In genomic region chr13:20566424-20566916, GRCh38 we compare ENCODE assay signal across 8 cellular contexts. TPM values are rescaled to one million over a fixed set of nuclear protein-coding genes. Genes with fewer than 3 reads are reported as not detected.
DNase-seq lines count a peak whose midpoint lies in the region; ATAC-seq and TF ChIP-seq lines count a peak whose summit lies in the region.

No MANE protein-coding gene starts in this region.

- no peaks in the 10 kb centered on the region for H3K4me1 ChIP-seq in HUES48 (ENCODE audit: control insufficient read depth, insufficient read depth, low read length)
- peaks cover 5% of the 10 kb centered on the region for H3K4me1 ChIP-seq in mucosa of descending colon (ENCODE audit: low read depth)
- peaks cover 0 to 3% of the 10 kb centered on the region in 2 donors for H3K4me1 ChIP-seq in aorta (ENCODE audit: control insufficient read depth in 1 of 2, insufficient read depth in 2 of 2, low read length in 2 of 2)

- H3K27me3 ChIP-seq in HUES48 (ENCODE audit: control insufficient read depth, insufficient read depth, low read length) (no peaks in the 10 kb centered on the region), aorta (ENCODE audit: control insufficient read depth in 1 of 2, insufficient read depth in 2 of 2, low read length in 1 of 2) (no peaks in the 10 kb centered on the region)

- WGBS in aorta, 2 donors = 1 to 6% methylated on average over 23 of the region's 23 CpGs

- intact Hi-C loops in mucosa of descending colon (cut with DNase I, micrococcal nuclease) = no loop called here
- intact Hi-C loops in aorta (cut with DNase I) = loop anchor here (5.0 to 10.0 kb wide), 4 partner anchors 39 to 206 kb away; partner anchors contain the start of genes CRYL1 (in 2 of the 2), EEF1AKMT1 (in 1 of the 2) and IL17D (in 1 of the 2)

- H3K27ac ChIP-seq in HUES48 (ENCODE audit: low read depth, low read length) = peak overlapping the region; percentile 90
- peak overlapping the region in 1 of 2 donors; percentile 91 for H3K27ac ChIP-seq in aorta (ENCODE audit: low read depth in 1 of 2, low read length in 2 of 2)

- no peak for TF ChIP-seq CTCF in mucosa of descending colon (IDR thresholded peaks at IDR 0.05)

- H3K9ac ChIP-seq in HUES48 (ENCODE audit: low read depth, low read length) = peak overlapping the region; percentile 61

- DNase-seq in DMS114 treated with DMSO at 0.1 percent for 48 hours (lab: John Stamatoyannopoulos, UW; ENCODE audit: unreplicated experiment) (peak; percentile 38), SK-N-DZ (ENCODE audit: low spot score) (peak; percentile 75), mucosa of descending colon (peak in 1 of 3 donors; percentile 71), aorta (no peak)
- peak; percentile 21 for DNase-seq in effector CD8-positive, alpha-beta T cell (lab: John Stamatoyannopoulos, UW)
- DNase-seq in stimulated activated CD4-positive, alpha-beta T cell treated with anti-CD3 and anti-CD28 coated beads, Interleukin-4, amount 100 ng/mL, for 1 hour = no peak

- H3K9me3 ChIP-seq in HUES48 (ENCODE audit: control insufficient read depth, insufficient read depth, low read length) = peaks cover 15% of the 10 kb centered on the region
- no peaks in the 10 kb centered on the region for H3K9me3 ChIP-seq in mucosa of descending colon
- H3K9me3 ChIP-seq in aorta (ENCODE audit: control insufficient read depth, low read length) = no peaks in the 10 kb centered on the region

- peak overlapping the region; percentile 92 for H3K4me3 ChIP-seq in HUES48 (ENCODE audit: low read depth, low read length)
- H3K4me3 ChIP-seq in mucosa of descending colon = peak overlapping the region; percentile 58
- H3K4me3 ChIP-seq in aorta (ENCODE audit: low read length in 2 of 2) = peak overlapping the region; percentile 59 to 89

- ATAC-seq in GM19455 (IDR thresholded peaks at IDR 0.05; ENCODE audit: unreplicated experiment) (peak; percentile 49), mucosa of descending colon (peak; percentile 73), aorta (ENCODE audit: low FRiP score) (no peak)

- H3K36me3 ChIP-seq in HUES48 (ENCODE audit: control insufficient read depth, insufficient read depth, low read length) (no peaks in the 10 kb centered on the region), mucosa of descending colon (ENCODE audit: low read depth) (no peaks in the 10 kb centered on the region), aorta (ENCODE audit: control insufficient read depth in 1 of 2, insufficient read depth in 2 of 2, low read length in 1 of 2) (no peaks in the 10 kb centered on the region)

RNA-seq across cellular contexts. Expression of gene IFT88, which starts 0.5 kb away (rescaled TPM):
- polyA plus RNA-seq in SK-N-DZ (2014; cell fraction: cytosol; rRNA removed) = 12.6 and 12.8 TPM in 2 replicates
- 25.1 and 27.3 TPM in 2 replicates for polyA plus RNA-seq in SK-N-DZ (2014; cell fraction: nucleus; rRNA removed)
- total RNA-seq in mucosa of descending colon (10 to 100 TPM; 17.2 to 23.4 (median 19.7) TPM), aorta (10 to 100 TPM; 12.9 to 19.1 TPM)
- 10 to 100 TPM in 1 of 2 donors, 1 to 10 TPM in 1; 3.4 to 13.1 TPM for polyA plus RNA-seq in aorta

RNA-seq across cellular contexts. Expression of gene CRYL1, which starts 40.8 kb away (rescaled TPM):
- 0.25 and 0.67 TPM in 2 replicates for polyA plus RNA-seq in SK-N-DZ (2014; cell fraction: cytosol; rRNA removed)
- polyA plus RNA-seq in SK-N-DZ (2014; cell fraction: nucleus; rRNA removed) = 0.19 and 0.60 TPM in 2 replicates
- total RNA-seq in mucosa of descending colon (100 to 1,000 TPM in 2 of 3 donors, 10 to 100 TPM in 1; 49.2 to 141 (median 106) TPM), aorta (10 to 100 TPM; 29.5 to 41.4 TPM)
- polyA plus RNA-seq in aorta = 10 to 100 TPM; 21.9 to 72.1 TPM

Comparison
In these comparisons a context has a peak if more than half of its experiments do, and no peak if none do; other contexts are left out.
1. DNase-seq: peak in DMS114 treated with DMSO at 0.1 percent for 48 hours (single experiment), SK-N-DZ (single experiment) and effector CD8-positive, alpha-beta T cell (single experiment); none in aorta (0 of 2) and stimulated activated CD4-positive, alpha-beta T cell treated with anti-CD3 and anti-CD28 coated beads, Interleukin-4, amount 100 ng/mL, for 1 hour (single experiment).
2. intact Hi-C loops: an anchor here in aorta (5.0 to 10.0 kb wide); none called in mucosa of descending colon.
3. Peak in every context shown above with its lines, with median percentiles within 50 percentile points of each other: H3K4me3 ChIP-seq.